In the genomic region with DNA sequence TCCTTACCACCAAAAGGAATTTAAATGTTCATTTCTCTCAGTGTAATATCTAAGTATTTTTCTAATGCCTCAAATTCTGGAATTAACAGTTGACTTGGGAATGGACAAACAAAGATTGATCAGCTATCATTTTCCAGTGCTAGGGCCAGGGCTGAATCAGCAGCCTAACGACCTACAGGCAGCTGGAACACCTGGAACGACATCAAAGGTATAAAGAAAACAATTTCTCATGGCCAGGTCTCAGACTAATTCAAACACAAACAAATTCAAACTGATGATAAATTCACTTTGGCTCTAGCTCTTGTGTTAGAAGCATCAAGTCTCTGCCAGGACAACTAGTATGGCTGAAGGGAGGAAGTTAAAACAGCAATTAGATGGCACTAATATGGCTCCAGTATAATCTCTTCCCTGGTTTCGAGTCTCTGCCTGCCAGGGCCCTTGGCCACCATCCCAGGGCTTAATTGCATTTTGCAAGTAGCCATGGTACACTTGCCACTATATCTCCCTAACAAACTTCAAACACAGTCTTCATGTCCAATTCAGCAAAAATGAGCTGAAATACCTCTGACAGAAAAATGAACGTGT, we compare ENCODE assay signal across 23 cellular contexts.
DNase-seq lines count a peak whose midpoint lies in the region; ATAC-seq and TF ChIP-seq lines count a peak whose summit lies in the region.
"Had no signal": no experiment of that assay in that cellular context is flagged by ENCODE, and none has a peak within 500 bp of the region (broad histone marks: within the 10 kb centered on the region; RNA-seq: fewer than 3 reads in every experiment).

No MANE protein-coding gene starts in this region.

- no peaks in the 10 kb centered on the region for H3K36me3 Mint-ChIP-seq in CD8-positive, alpha-beta T cell

- intact Hi-C loops in prostate gland (cut with DNase I), result no loop called here
- intact Hi-C loops in CD8-positive, alpha-beta T cell (cut with DNase I, micrococcal nuclease), result no loop called here

- no peak for ATAC-seq in CD8-positive, alpha-beta T cell
- ATAC-seq: A549, gastrocnemius medialis, HCT116, PC-3 had no signal

- TF ChIP-seq CTCF in prostate gland (IDR thresholded peaks at IDR 0.05), result no peak
- no peak for TF ChIP-seq CTCF in CD8-positive, alpha-beta T cell (IDR thresholded peaks at IDR 0.05)

- H3K9me3 ChIP-seq in prostate gland, result no peaks in the 10 kb centered on the region
- peaks cover under 1% of the 10 kb centered on the region for H3K9me3 ChIP-seq in CD8-positive, alpha-beta T cell (ENCODE audit: low read length)
- H3K9me3 ChIP-seq: A549, gastrocnemius medialis had no signal

- no peaks in the 10 kb centered on the region for H3K27me3 ChIP-seq in prostate gland (replicated peaks; ENCODE audit: insufficient read depth)
- H3K27me3 ChIP-seq in CD8-positive, alpha-beta T cell (ENCODE audit: insufficient read depth, low read length), result no peaks in the 10 kb centered on the region
- H3K27me3 ChIP-seq: gastrocnemius medialis, hepatocyte had no signal

- peaks cover 4% of the 10 kb centered on the region for H3K9me3 Mint-ChIP-seq in CD8-positive, alpha-beta T cell

- H3K36me3 ChIP-seq in prostate gland, result no peaks in the 10 kb centered on the region
- H3K36me3 ChIP-seq in CD8-positive, alpha-beta T cell (ENCODE audit: insufficient read depth, low read length), result no peaks in the 10 kb centered on the region
- H3K36me3 ChIP-seq: gastrocnemius medialis had no signal

- H3K4me3 ChIP-seq in prostate gland, result no peak overlapping the region
- H3K4me3 ChIP-seq in CD8-positive, alpha-beta T cell (ENCODE audit: low read depth, low read length), result no peak overlapping the region
- H3K4me3 ChIP-seq: A549, gastrocnemius medialis, hepatocyte had no signal

- H3K4me1 ChIP-seq in prostate gland (replicated peaks), result no peaks in the 10 kb centered on the region
- no peaks in the 10 kb centered on the region for H3K4me1 ChIP-seq in CD8-positive, alpha-beta T cell (ENCODE audit: insufficient read depth, low read length)
- H3K4me1 ChIP-seq: A549, gastrocnemius medialis had no signal

- TF ChIP-seq POLR2A in prostate gland (IDR thresholded peaks at IDR 0.05), result no peak

- no peaks in the 10 kb centered on the region for H3K4me1 Mint-ChIP-seq in CD8-positive, alpha-beta T cell (ENCODE audit: low read depth)

- no peak overlapping the region for H3K4me3 Mint-ChIP-seq in CD8-positive, alpha-beta T cell
- H3K4me3 Mint-ChIP-seq: activated T-cell treated with anti-CD3 and anti-CD28 coated beads, Interleukin-2, amount 50 U/mL, for 24 hours had no signal

- H3K27ac Mint-ChIP-seq in CD8-positive, alpha-beta T cell, result no peak overlapping the region
- H3K27ac Mint-ChIP-seq: activated T-cell treated with anti-CD3 and anti-CD28 coated beads, Interleukin-2, amount 50 U/mL, for 24 hours had no signal

- CTCF ChIA-PET in CD8-positive, alpha-beta T cell (lab: Charles Lee), result no interaction called here

- no peak overlapping the region for H3K27ac ChIP-seq in prostate gland
- H3K27ac ChIP-seq in CD8-positive, alpha-beta T cell (ENCODE audit: low read depth, low read length), result no peak overlapping the region
- H3K27ac ChIP-seq: A549, gastrocnemius medialis, hepatocyte, VCaP had no signal

- WGBS in prostate gland, result 20% methylated on average over 4 of the region's 4 CpGs

- POLR2A ChIA-PET in CD8-positive, alpha-beta T cell (lab: Charles Lee), result no interaction called here

- DNase-seq in NCI-H2227 treated with DMSO at 0.1 percent for 48 hours (lab: John Stamatoyannopoulos, UW) (peak; percentile 79), NCI-H2227 (lab: John Stamatoyannopoulos, UW; ENCODE audit: unreplicated experiment) (no peak), NCI-H2029 (lab: John Stamatoyannopoulos, UW) (peak; percentile 6), astrocyte of the hippocampus (ENCODE audit: low read depth, low spot score) (peak; percentile 60), prostate gland (ENCODE audit: low spot score) (peak; percentile 5), CD1c-positive myeloid dendritic cell (ENCODE audit: extremely low spot score) (no peak), NCI-H524 treated with DMSO at 0.1 percent for 48 hours (lab: John Stamatoyannopoulos, UW) (no peak)
- no peak for DNase-seq in CD8-positive, alpha-beta T cell
- DNase-seq: activated CD4-positive, alpha-beta T cell treated with anti-CD3 and anti-CD28 coated beads for 48 hours; activated naive CD4-positive, alpha-beta T cell; activated T-cell treated with anti-CD3 and anti-CD28 coated beads, Interleukin-2, amount 50 U/mL, for 24 hours; AML-193; gastrocnemius medialis; KBM-7; NCI-H1436; NCI-H226; NK-92 treated with Interleukin-12 subunit alpha and Interleukin-12 subunit beta, amount 100 ng/mL, for 24 hours; PC-3; stimulated activated naive CD4-positive, alpha-beta T cell had no signal

- no peaks in the 10 kb centered on the region for H3K27me3 Mint-ChIP-seq in CD8-positive, alpha-beta T cell (ENCODE audit: low read depth)
- H3K27me3 Mint-ChIP-seq: activated T-cell treated with anti-CD3 and anti-CD28 coated beads, Interleukin-2, amount 50 U/mL, for 24 hours had no signal

Comparison
In these comparisons a context has a peak if more than half of its experiments do, and no peak if none do; other contexts are left out.
1. DNase-seq: peak in NCI-H2227 treated with DMSO at 0.1 percent for 48 hours (single experiment), NCI-H2029 (single experiment), astrocyte of the hippocampus (single experiment) and prostate gland (single experiment); none in NCI-H2227 (single experiment), CD8-positive, alpha-beta T cell (0 of 7), CD1c-positive myeloid dendritic cell (single experiment) and NCI-H524 treated with DMSO at 0.1 percent for 48 hours (single experiment).